Comparison of ENCODE assay signal across 1 cellular context in the genomic region with DNA sequence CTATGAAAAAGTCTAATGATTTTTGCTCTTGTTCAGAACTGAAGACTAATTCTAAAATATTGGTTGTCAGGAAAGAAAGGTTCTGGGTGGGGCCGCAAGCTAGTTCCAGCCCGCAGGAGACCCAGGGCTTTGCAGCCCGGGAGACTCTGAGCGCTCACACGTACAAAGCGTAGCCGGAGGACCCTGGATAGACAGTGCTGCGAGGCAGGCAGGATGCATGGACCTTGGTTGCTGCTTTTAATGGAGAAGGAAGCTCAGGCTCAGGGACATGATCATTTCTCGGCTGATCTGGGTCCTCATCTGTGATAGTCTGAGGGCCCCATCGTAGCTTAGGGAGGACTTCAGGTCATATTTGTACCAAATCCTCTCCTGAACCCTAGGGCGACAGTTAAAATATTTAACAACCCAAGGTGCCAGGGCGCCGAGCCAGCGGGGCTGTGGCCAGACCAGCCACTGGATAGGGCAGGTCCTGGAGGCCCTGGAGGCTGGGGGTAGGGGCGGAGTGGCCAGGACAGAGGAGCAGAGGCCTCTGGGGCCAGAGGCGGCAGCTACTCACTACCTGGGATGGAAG.
TF ChIP-seq lines count a peak whose summit lies in the region.

No MANE protein-coding gene starts in this region.

TF ChIP-seq in HepG2, 621 proteins besides CTCF, POLR2A, EP300 and RAD21 (continued from another document):
- TF ChIP-seq, protein P1, sequence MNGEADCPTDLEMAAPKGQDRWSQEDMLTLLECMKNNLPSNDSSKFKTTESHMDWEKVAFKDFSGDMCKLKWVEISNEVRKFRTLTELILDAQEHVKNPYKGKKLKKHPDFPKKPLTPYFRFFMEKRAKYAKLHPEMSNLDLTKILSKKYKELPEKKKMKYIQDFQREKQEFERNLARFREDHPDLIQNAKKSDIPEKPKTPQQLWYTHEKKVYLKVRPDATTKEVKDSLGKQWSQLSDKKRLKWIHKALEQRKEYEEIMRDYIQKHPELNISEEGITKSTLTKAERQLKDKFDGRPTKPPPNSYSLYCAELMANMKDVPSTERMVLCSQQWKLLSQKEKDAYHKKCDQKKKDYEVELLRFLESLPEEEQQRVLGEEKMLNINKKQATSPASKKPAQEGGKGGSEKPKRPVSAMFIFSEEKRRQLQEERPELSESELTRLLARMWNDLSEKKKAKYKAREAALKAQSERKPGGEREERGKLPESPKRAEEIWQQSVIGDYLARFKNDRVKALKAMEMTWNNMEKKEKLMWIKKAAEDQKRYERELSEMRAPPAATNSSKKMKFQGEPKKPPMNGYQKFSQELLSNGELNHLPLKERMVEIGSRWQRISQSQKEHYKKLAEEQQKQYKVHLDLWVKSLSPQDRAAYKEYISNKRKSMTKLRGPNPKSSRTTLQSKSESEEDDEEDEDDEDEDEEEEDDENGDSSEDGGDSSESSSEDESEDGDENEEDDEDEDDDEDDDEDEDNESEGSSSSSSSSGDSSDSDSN (CRISPR knock-in tag; IDR thresholded peaks at IDR 0.05), result no peak
- TF ChIP-seq CEBPG (CRISPR knock-in tag; IDR thresholded peaks at IDR 0.05) (no peak), ZBTB1 (CRISPR knock-in tag; IDR thresholded peaks at IDR 0.05; ENCODE audit: borderline replicate concordance) (no peak), SOX13 (IDR thresholded peaks at IDR 0.05) (no peak), SOX13 (CRISPR knock-in tag; conservative IDR thresholded peaks at IDR 0.05 in 1 of 2, IDR thresholded peaks at IDR 0.05 in 1 of 2) (no peak), ZZZ3 (CRISPR knock-in tag; IDR thresholded peaks at IDR 0.05; ENCODE audit: borderline replicate concordance) (no peak), NR1H2 (CRISPR knock-in tag; IDR thresholded peaks at IDR 0.05; ENCODE audit: borderline replicate concordance, low read depth) (no peak), CREM (IDR thresholded peaks at IDR 0.05) (no peak), CREM (CRISPR knock-in tag; IDR thresholded peaks at IDR 0.05) (no peak), ZNF367 (CRISPR knock-in tag; IDR thresholded peaks at IDR 0.05; ENCODE audit: borderline replicate concordance) (no peak), ZNF441 (CRISPR knock-in tag; IDR thresholded peaks at IDR 0.05; ENCODE audit: borderline replicate concordance) (no peak)
